15 cellular contexts compared by ENCODE assay signal in the genomic region with DNA sequence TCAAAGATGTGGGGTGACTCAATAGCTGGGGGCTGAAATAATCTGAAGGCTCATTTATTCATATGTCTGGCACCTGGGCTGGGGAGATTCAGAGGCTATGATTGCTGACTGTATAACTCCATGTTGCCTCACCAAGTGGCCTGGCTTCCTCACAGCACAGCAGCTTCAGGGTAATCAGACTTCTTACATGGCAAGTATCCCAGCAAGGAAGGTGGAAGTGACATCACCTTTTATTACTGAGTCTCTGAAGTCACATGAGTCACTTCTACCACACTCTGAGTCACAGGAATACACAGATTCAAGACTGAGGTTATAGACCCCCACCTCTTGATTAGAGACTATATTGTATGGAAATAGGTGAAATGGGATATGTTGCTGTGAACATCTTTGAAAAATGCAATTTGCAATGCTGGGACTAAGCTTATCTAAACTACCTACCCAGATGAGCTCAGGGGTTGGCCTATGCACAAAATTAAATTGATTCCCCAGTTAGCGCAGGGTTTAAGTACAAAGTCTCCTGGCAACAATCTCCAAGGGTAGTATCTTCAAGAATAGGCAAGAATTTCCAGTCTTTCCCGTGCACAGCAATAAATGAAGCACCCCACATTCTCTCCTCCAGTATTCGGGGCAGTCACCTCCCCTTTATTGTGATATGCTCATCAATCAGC.
DNase-seq lines count a peak whose midpoint lies in the region; ATAC-seq, FAIRE-seq and TF ChIP-seq lines count a peak whose summit lies in the region.
"Had no signal": no experiment of that assay in that cellular context is flagged by ENCODE, and none has a peak within 500 bp of the region (broad histone marks: within the 10 kb centered on the region; RNA-seq: fewer than 3 reads in every experiment).

No MANE protein-coding gene starts in this region.

- no peak overlapping the region for H3K9ac ChIP-seq in liver (ENCODE audit: low read depth in 1 of 2, low read length in 2 of 2)
- no peak overlapping the region for H3K9ac ChIP-seq in HepG2 (ENCODE audit: insufficient read depth, low read depth, low read length)

- no peak overlapping the region for H2AFZ ChIP-seq in HepG2 (ENCODE audit: low read length)

- TF ChIP-seq EP300 in HepG2 (IDR thresholded peaks at IDR 0.05; ENCODE audit: low read depth in 2 of 2, low read length in 2 of 2) = no peak
- no peak for TF ChIP-seq EP300 in HepG2 (CRISPR knock-in tag; IDR thresholded peaks at IDR 0.05; ENCODE audit: borderline replicate concordance)
- no peak for TF ChIP-seq EP300 in ovary (IDR thresholded peaks at IDR 0.05)

- H3K27me3 ChIP-seq in liver (ENCODE audit: control insufficient read depth in 4 of 4, insufficient read depth in 4 of 4, low read length in 3 of 4) (no peaks in the 10 kb centered on the region), HepG2 (ENCODE audit: control insufficient read depth in 1 of 2, insufficient read depth in 2 of 2, low read length in 2 of 2) (no peaks in the 10 kb centered on the region), ovary (no peaks in the 10 kb centered on the region)
- H3K27me3 ChIP-seq: testis had no signal

- TF ChIP-seq POLR2A in HepG2 (IDR thresholded peaks at IDR 0.05; ENCODE audit: insufficient read depth in 1 of 2, low read depth in 2 of 2, low read length in 2 of 2) (no peak), ovary (IDR thresholded peaks at IDR 0.05) (no peak)

- peak in 1 of 2 donors; percentile 37 for TF ChIP-seq RAD21 in liver (IDR thresholded peaks at IDR 0.05)
- TF ChIP-seq RAD21 in HepG2 (CRISPR knock-in tag; IDR thresholded peaks at IDR 0.05) = no peak

- H4K20me1 ChIP-seq in HepG2 (ENCODE audit: insufficient read depth, low read length) = no peaks in the 10 kb centered on the region

- H3K27me3 Mint-ChIP-seq in T-helper 2 cell treated with Interferon-gamma antibody and Interleukin-4, amounts not matched to agents 5 μg/mL and 100 μg/mL, for 36 hours (ENCODE audit: low read depth) = no peaks in the 10 kb centered on the region
- H3K27me3 Mint-ChIP-seq in osteocyte (ENCODE audit: unreplicated experiment) = no peaks in the 10 kb centered on the region

- no peaks in the 10 kb centered on the region for H3K79me2 ChIP-seq in HepG2 (ENCODE audit: insufficient read depth, low read length)

- FAIRE-seq in HepG2 (lab: Jason Lieb, UNC) = no peak
- FAIRE-seq: D721Med, HTR-8/SVneo had no signal

- POLR2A ChIA-PET in HepG2 (lab: Yijun Ruan, JAX) (no interaction called here), GM10248 (lab: Yijun Ruan, JAX) (no interaction called here)

- no peaks in the 10 kb centered on the region for H3K36me3 Mint-ChIP-seq in T-helper 2 cell treated with Interferon-gamma antibody and Interleukin-4, amounts not matched to agents 5 μg/mL and 100 μg/mL, for 36 hours (ENCODE audit: low read depth)
- H3K36me3 Mint-ChIP-seq in osteocyte (ENCODE audit: unreplicated experiment) = no peaks in the 10 kb centered on the region
- H3K36me3 Mint-ChIP-seq: WTC11 had no signal

- in situ Hi-C loops in HepG2 (cut with HindIII; ENCODE audit: extremely low pct_ligation_motif_present, low pct_unique_long_range_greater_than_20kb) = no loop called here

- H3K4me3 Mint-ChIP-seq in T-helper 2 cell treated with Interferon-gamma antibody and Interleukin-4, amounts not matched to agents 5 μg/mL and 100 μg/mL, for 36 hours = no peak overlapping the region
- H3K4me3 Mint-ChIP-seq in osteocyte (ENCODE audit: unreplicated experiment) = no peak overlapping the region
- H3K4me3 Mint-ChIP-seq: WTC11 had no signal

- 55% methylated on average over 3 of the region's 3 CpGs for whole genome bisulfite sequencing in liver
- WGBS in HepG2 (ENCODE audit: low lambda C conversion rate) = 0% methylated on average over 3 of the region's 3 CpGs
- WGBS in ovary, 3 donors = 92 to 97% (median 93%) methylated on average over 3 of the region's 3 CpGs

- H3K9me3 ChIP-seq in liver (ENCODE audit: control insufficient read depth in 4 of 4, low read length in 3 of 4) (no peaks in the 10 kb centered on the region), HepG2 (ENCODE audit: low read length) (no peaks in the 10 kb centered on the region), ovary (no peaks in the 10 kb centered on the region)
- H3K9me3 ChIP-seq: testis had no signal

- H3K4me1 Mint-ChIP-seq in T-helper 2 cell treated with Interferon-gamma antibody and Interleukin-4, amounts not matched to agents 5 μg/mL and 100 μg/mL, for 36 hours (ENCODE audit: low read depth) = no peaks in the 10 kb centered on the region
- no peaks in the 10 kb centered on the region for H3K4me1 Mint-ChIP-seq in osteocyte (ENCODE audit: unreplicated experiment)

- no peak for TF ChIP-seq CTCF in liver (IDR thresholded peaks at IDR 0.05; ENCODE audit: low read depth, low read length, missing input control)
- TF ChIP-seq CTCF in HepG2 (CRISPR knock-in tag; IDR thresholded peaks at IDR 0.05) = no peak
- no peak for TF ChIP-seq CTCF in ovary (IDR thresholded peaks at IDR 0.05)
- no peak for TF ChIP-seq CTCF in osteocyte (IDR thresholded peaks at IDR 0.05)
- no peak for TF ChIP-seq CTCF in GM10248 (IDR thresholded peaks at IDR 0.05; ENCODE audit: control extremely low read depth, extremely low read depth, low read depth, missing control alignments)

- H3K27ac Mint-ChIP-seq in T-helper 2 cell treated with Interferon-gamma antibody and Interleukin-4, amounts not matched to agents 5 μg/mL and 100 μg/mL, for 36 hours = no peak overlapping the region
- H3K27ac Mint-ChIP-seq in osteocyte (ENCODE audit: unreplicated experiment) = no peak overlapping the region
- H3K27ac Mint-ChIP-seq: WTC11 had no signal

- BruUV-seq in HepG2 (replicated peaks; lab: Mats Ljungman, UMichigan) = no TSS peak

- no peak for ATAC-seq in HepG2
- ATAC-seq: WTC11 had no signal

- intact Hi-C loops in HepG2 (cut with micrococcal nuclease; ENCODE audit: unreplicated experiment) (no loop called here), ovary (cut with DNase I) (no loop called here)

- CTCF ChIA-PET in HepG2 (lab: Yijun Ruan, JAX; ENCODE audit: low intra/inter-chr PET ratio, low total read pairs) (no interaction called here), GM10248 (lab: Yijun Ruan, JAX) (no interaction called here)

- DNase-seq in HepG2 (ENCODE audit: low spot score) (no peak), amniotic epithelial cell (ENCODE audit: low read depth) (peak; percentile 40), glomerular visceral epithelial cell (ENCODE audit: extremely low spot score) (peak; percentile 78), ovary (no peak), osteocyte (ENCODE audit: extremely low spot score, unreplicated experiment) (no peak), GM10248 (ENCODE audit: extremely low spot score) (no peak)
- DNase-seq in T-helper 2 cell treated with Interferon-gamma antibody and Interleukin-4, amounts not matched to agents 5 μg/mL and 100 μg/mL, for 36 hours (ENCODE audit: low spot score) = no peak
- DNase-seq: foreskin melanocyte; NCI-H1048; stimulated activated CD4-positive, alpha-beta T cell treated with anti-CD3 and anti-CD28 coated beads, Interleukin-15, amount 100 ng/mL, for 24 hours; testis had no signal

- no peak overlapping the region for H3K4me2 ChIP-seq in HepG2 (ENCODE audit: low read depth, low read length)

- H3K4me1 ChIP-seq in liver (ENCODE audit: control insufficient read depth in 4 of 4, insufficient read depth in 4 of 4, low read length in 3 of 4) = peaks cover 0 to 12% (median 10%) of the 10 kb centered on the region in 4 donors
- no peaks in the 10 kb centered on the region for H3K4me1 ChIP-seq in HepG2 (ENCODE audit: insufficient read depth, low read length)
- no peaks in the 10 kb centered on the region for H3K4me1 ChIP-seq in ovary (ENCODE audit: insufficient read depth)
- H3K4me1 ChIP-seq: testis had no signal

- H3K4me3 ChIP-seq in liver (ENCODE audit: low read depth in 1 of 3, low read length in 3 of 3) (no peak overlapping the region), HepG2 (replicated peaks in 1 of 3; ENCODE audit: insufficient read depth in 1 of 3, low read depth in 2 of 3, low read length in 3 of 3) (no peak overlapping the region), ovary (no peak overlapping the region)
- H3K4me3 ChIP-seq: testis had no signal

- H3K36me3 ChIP-seq in liver (ENCODE audit: control insufficient read depth in 4 of 4, insufficient read depth in 3 of 4, low read depth in 1 of 4, low read length in 3 of 4) = no peaks in the 10 kb centered on the region
- no peaks in the 10 kb centered on the region for H3K36me3 ChIP-seq in HepG2 (replicated peaks in 1 of 2; ENCODE audit: control insufficient read depth in 1 of 2, insufficient read depth in 2 of 2, low read length in 2 of 2)
- no peaks in the 10 kb centered on the region for H3K36me3 ChIP-seq in ovary

- no peaks in the 10 kb centered on the region for H3K9me3 Mint-ChIP-seq in T-helper 2 cell treated with Interferon-gamma antibody and Interleukin-4, amounts not matched to agents 5 μg/mL and 100 μg/mL, for 36 hours
- H3K9me3 Mint-ChIP-seq in osteocyte (ENCODE audit: unreplicated experiment) = no peaks in the 10 kb centered on the region
- H3K9me3 Mint-ChIP-seq: WTC11 had no signal

- no peak overlapping the region for H3K27ac ChIP-seq in liver (ENCODE audit: low read depth in 1 of 2, low read length in 2 of 2)
- no peak overlapping the region for H3K27ac ChIP-seq in HepG2 (ENCODE audit: extremely low read length, insufficient read depth, low read length)
- H3K27ac ChIP-seq in ovary = no peak overlapping the region
- H3K27ac ChIP-seq: testis had no signal

TF ChIP-seq in liver, 16 proteins besides CTCF, POLR2A, EP300 and RAD21:
- peak in 1 of 2 donors; percentile 19 for TF ChIP-seq RXRA (IDR thresholded peaks at IDR 0.05)
- TF ChIP-seq HNF4A (conservative IDR thresholded peaks at IDR 0.05) = peak; percentile 58 to 64
- TF ChIP-seq HNF4G (IDR thresholded peaks at IDR 0.05) = peak; percentile 21
- no peak for TF ChIP-seq TAF1 (conservative IDR thresholded peaks at IDR 0.05)
- no peak for TF ChIP-seq EGR1 (IDR thresholded peaks at IDR 0.05; ENCODE audit: low read depth in 2 of 2)
- no peak for TF ChIP-seq FOXA1 (IDR thresholded peaks at IDR 0.05)

Comparison
In these comparisons a context has a peak if more than half of its experiments do, and no peak if none do; other contexts are left out.
1. DNase-seq: peak in amniotic epithelial cell (single experiment) and glomerular visceral epithelial cell (single experiment); none in HepG2 (single experiment), ovary (0 of 5), T-helper 2 cell treated with Interferon-gamma antibody and Interleukin-4, amounts not matched to agents 5 μg/mL and 100 μg/mL, for 36 hours (single experiment), osteocyte (single experiment) and GM10248 (single experiment).